12 cellular contexts compared by ENCODE assay signal in the genomic region with DNA sequence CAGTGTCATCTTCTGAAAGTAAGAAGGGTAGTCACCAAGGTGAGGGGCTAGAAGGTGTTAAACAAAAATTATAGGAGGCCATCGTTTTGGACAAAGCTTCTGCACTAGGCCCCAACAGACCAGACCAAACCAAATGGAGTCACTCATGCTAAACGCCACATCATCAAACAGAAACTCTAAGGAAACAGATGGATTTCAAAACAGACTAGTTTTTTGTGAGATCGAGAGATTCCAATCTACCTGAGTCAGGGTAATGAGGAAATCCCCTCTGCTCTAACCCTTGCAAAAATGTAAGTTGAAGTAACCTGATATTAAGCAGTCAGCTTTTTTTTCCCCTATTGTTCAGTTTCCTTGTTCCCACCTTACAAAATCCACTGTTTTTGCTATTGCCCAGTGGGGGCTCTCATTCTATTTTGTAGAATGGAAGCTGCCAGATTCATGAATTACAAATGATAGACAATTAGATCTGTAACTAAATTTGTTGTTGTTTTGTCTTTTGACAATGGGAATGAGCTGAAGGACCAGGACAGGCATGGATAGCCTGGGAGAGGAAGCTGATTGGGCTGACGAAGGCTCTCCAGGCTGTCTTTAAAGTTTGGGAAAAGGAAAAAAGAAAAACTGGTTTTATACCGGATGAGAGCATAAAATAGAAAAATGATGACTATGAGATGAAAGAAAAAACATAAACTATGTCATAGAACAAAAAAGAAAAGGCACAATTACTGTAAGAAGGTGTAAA.
DNase-seq lines count a peak whose midpoint lies in the region; ATAC-seq and TF ChIP-seq lines count a peak whose summit lies in the region.
"Had no signal": no experiment of that assay in that cellular context is flagged by ENCODE, and none has a peak within 500 bp of the region (broad histone marks: within the 10 kb centered on the region; RNA-seq: fewer than 3 reads in every experiment).

No MANE protein-coding gene starts in this region.

- H3K27me3 ChIP-seq in SJCRH30: no peaks in the 10 kb centered on the region
- no peaks in the 10 kb centered on the region for H3K27me3 ChIP-seq in CD8-positive, alpha-beta memory T cell (ENCODE audit: insufficient read depth, low read length, poor library complexity, severe bottlenecking)
- H3K27me3 ChIP-seq: hepatocyte, spleen had no signal

- no peak for ATAC-seq in activated CD8-positive, alpha-beta memory T cell treated with anti-CD3 and anti-CD28 coated beads, Interleukin-2, amount 10 ng/mL, durations not matched to agents 7 days and 5 days
- ATAC-seq: activated T-cell treated with anti-CD3 and anti-CD28 coated beads, Interleukin-2, amount 50 U/mL, for 4 hours had no signal

- peaks cover 3% of the 10 kb centered on the region for H3K9me3 Mint-ChIP-seq in activated CD8-positive, alpha-beta memory T cell treated with anti-CD3 and anti-CD28 coated beads, Interleukin-2, amount 10 ng/mL, durations not matched to agents 7 days and 5 days (ENCODE audit: low read depth)
- H3K9me3 Mint-ChIP-seq in CD8-positive, alpha-beta memory T cell: peaks cover 0 to 8% (median 2%) of the 10 kb centered on the region in 5 donors

- POLR2A ChIA-PET in CD8-positive, alpha-beta memory T cell (lab: Charles Lee): no interaction called here

- H3K27ac ChIP-seq in SJCRH30: peak overlapping the region; percentile 81
- no peak overlapping the region for H3K27ac ChIP-seq in CD8-positive, alpha-beta memory T cell (ENCODE audit: low read depth, low read length)
- H3K27ac ChIP-seq: hepatocyte, spleen had no signal

- TF ChIP-seq CTCF in HFF-Myc (IDR thresholded peaks at IDR 0.05; ENCODE audit: low read depth, low read length, missing control alignments) (no peak), fibroblast of mammary gland (conservative IDR thresholded peaks at IDR 0.05; ENCODE audit: control insufficient read depth, insufficient read depth, low read depth, low read length) (no peak), retinal pigment epithelial cell (conservative IDR thresholded peaks at IDR 0.05; ENCODE audit: low read depth, low read length) (no peak)

- no peaks in the 10 kb centered on the region for H3K9me3 ChIP-seq in SJCRH30 (replicated peaks)
- H3K9me3 ChIP-seq in CD8-positive, alpha-beta memory T cell (ENCODE audit: low read length): no peaks in the 10 kb centered on the region

- no peaks in the 10 kb centered on the region for H3K27me3 Mint-ChIP-seq in activated CD8-positive, alpha-beta memory T cell treated with anti-CD3 and anti-CD28 coated beads, Interleukin-2, amount 10 ng/mL, durations not matched to agents 7 days and 5 days
- no peaks in the 10 kb centered on the region for H3K27me3 Mint-ChIP-seq in CD8-positive, alpha-beta memory T cell

- peaks cover 27% of the 10 kb centered on the region for H3K4me1 ChIP-seq in SJCRH30
- H3K4me1 ChIP-seq in CD8-positive, alpha-beta memory T cell (ENCODE audit: insufficient read depth, low read length): no peaks in the 10 kb centered on the region
- H3K4me1 ChIP-seq: spleen had no signal

- H3K36me3 ChIP-seq in SJCRH30: no peaks in the 10 kb centered on the region
- no peaks in the 10 kb centered on the region for H3K36me3 ChIP-seq in CD8-positive, alpha-beta memory T cell (ENCODE audit: insufficient read depth, low read length)
- H3K36me3 ChIP-seq: spleen had no signal

- H3K4me3 Mint-ChIP-seq in activated CD8-positive, alpha-beta memory T cell treated with anti-CD3 and anti-CD28 coated beads, Interleukin-2, amount 10 ng/mL, durations not matched to agents 7 days and 5 days: no peak overlapping the region
- no peak overlapping the region for H3K4me3 Mint-ChIP-seq in CD8-positive, alpha-beta memory T cell
- H3K4me3 Mint-ChIP-seq: activated T-cell treated with anti-CD3 and anti-CD28 coated beads, Interleukin-2, amount 50 U/mL, for 4 hours had no signal

- H3K36me3 Mint-ChIP-seq in activated CD8-positive, alpha-beta memory T cell treated with anti-CD3 and anti-CD28 coated beads, Interleukin-2, amount 10 ng/mL, durations not matched to agents 7 days and 5 days: no peaks in the 10 kb centered on the region
- H3K36me3 Mint-ChIP-seq in CD8-positive, alpha-beta memory T cell: no peaks in the 10 kb centered on the region

- CTCF ChIA-PET in activated CD8-positive, alpha-beta memory T cell treated with anti-CD3 and anti-CD28 coated beads, Interleukin-2, amount 10 ng/mL, durations not matched to agents 7 days and 5 days (lab: Charles Lee): no interaction called here
- CTCF ChIA-PET in CD8-positive, alpha-beta memory T cell (lab: Charles Lee): no interaction called here

- no peak overlapping the region for H3K27ac Mint-ChIP-seq in activated CD8-positive, alpha-beta memory T cell treated with anti-CD3 and anti-CD28 coated beads, Interleukin-2, amount 10 ng/mL, durations not matched to agents 7 days and 5 days
- H3K27ac Mint-ChIP-seq in CD8-positive, alpha-beta memory T cell: no peak overlapping the region

- DNase-seq in HFF-Myc (ENCODE audit: extremely low read depth, low read depth) (peak; percentile 50), SJCRH30 (peak; percentile 13 to 54), fibroblast of mammary gland (ENCODE audit: low read depth) (peak; percentile 84), retinal pigment epithelial cell (ENCODE audit: low read depth) (peak; percentile 63), Ammon's horn (ENCODE audit: low spot score) (no peak)
- DNase-seq in activated CD8-positive, alpha-beta memory T cell treated with anti-CD3 and anti-CD28 coated beads, Interleukin-2, amount 10 ng/mL, durations not matched to agents 7 days and 5 days: no peak
- DNase-seq in stimulated activated CD4-positive, alpha-beta T cell treated with anti-CD3 and anti-CD28 coated beads, Interleukin-4, amount 100 ng/mL, for 1 hour: no peak
- no peak for DNase-seq in CD8-positive, alpha-beta memory T cell
- DNase-seq: activated T-cell treated with anti-CD3 and anti-CD28 coated beads, Interleukin-2, amount 50 U/mL, for 4 hours; NCI-H2029; spleen had no signal

- H3K4me3 ChIP-seq in HFF-Myc (replicated peaks; ENCODE audit: low read depth, low read length) (no peak overlapping the region), SJCRH30 (no peak overlapping the region), fibroblast of mammary gland (ENCODE audit: control insufficient read depth, low read depth, low read length) (no peak overlapping the region), retinal pigment epithelial cell (ENCODE audit: low read length) (no peak overlapping the region)
- H3K4me3 ChIP-seq in CD8-positive, alpha-beta memory T cell (ENCODE audit: low read length): no peak overlapping the region
- H3K4me3 ChIP-seq: hepatocyte, spleen had no signal

- no peaks in the 10 kb centered on the region for H3K4me1 Mint-ChIP-seq in activated CD8-positive, alpha-beta memory T cell treated with anti-CD3 and anti-CD28 coated beads, Interleukin-2, amount 10 ng/mL, durations not matched to agents 7 days and 5 days
- no peaks in the 10 kb centered on the region for H3K4me1 Mint-ChIP-seq in CD8-positive, alpha-beta memory T cell

Comparison
In these comparisons a context has a peak if more than half of its experiments do, and no peak if none do; other contexts are left out.
1. DNase-seq: peak in HFF-Myc (single experiment), SJCRH30 (2 of 2), fibroblast of mammary gland (single experiment) and retinal pigment epithelial cell (single experiment); none in activated CD8-positive, alpha-beta memory T cell treated with anti-CD3 and anti-CD28 coated beads, Interleukin-2, amount 10 ng/mL, durations not matched to agents 7 days and 5 days (single experiment), stimulated activated CD4-positive, alpha-beta T cell treated with anti-CD3 and anti-CD28 coated beads, Interleukin-4, amount 100 ng/mL, for 1 hour (single experiment), Ammon's horn (single experiment) and CD8-positive, alpha-beta memory T cell (0 of 5).